In genomic region chr1:16696507-16697150, GRCh38 we compare ENCODE assay signal across 8 cellular contexts. TPM values are rescaled to one million over a fixed set of nuclear protein-coding genes. Genes with fewer than 3 reads are reported as not detected.
A peak's percentile ranks its signal among the peaks of the same experiment; 100 is the strongest.
DNase-seq lines count a peak whose midpoint lies in the region; ATAC-seq and TF ChIP-seq lines count a peak whose summit lies in the region.
"Not testable (repeated sequence)": the region's sequence is repeated elsewhere in the genome, so short reads cannot be mapped to it uniquely, and the experiment has no call there.
"Had no signal": no experiment of that assay in that cellular context is flagged by ENCODE, and none has a peak within 500 bp of the region (broad histone marks: within the 10 kb centered on the region; RNA-seq: fewer than 3 reads in every experiment).

No MANE protein-coding gene starts in this region.

- TF ChIP-seq RAD21 in liver (IDR thresholded peaks at IDR 0.05), result not testable (repeated sequence)

- not testable (repeated sequence) for H2BK12ac ChIP-seq in H9 (ENCODE audit: insufficient read length, low read depth, low read length)

- TF ChIP-seq POLR2A in esophagus muscularis mucosa (IDR thresholded peaks at IDR 0.05; ENCODE audit: low read depth), result not testable (repeated sequence)

- H4K91ac ChIP-seq in H9 (ENCODE audit: insufficient read length, low read depth, low read length), result not testable (repeated sequence)

- not testable (repeated sequence) for TF ChIP-seq EP300 in esophagus muscularis mucosa (IDR thresholded peaks at IDR 0.05)

- H3K4me1 ChIP-seq in H9 (ENCODE audit: insufficient read depth, low read length); Panc1 (ENCODE audit: control insufficient read depth, insufficient read depth, low read length); esophagus muscularis mucosa; parathyroid adenoma: not testable (repeated sequence)
- H3K4me1 ChIP-seq in liver (ENCODE audit: control insufficient read depth in 4 of 4, insufficient read depth in 4 of 4, low read length in 3 of 4), result peaks cover 0 to 14% (median 4%) of the 10 kb centered on the region in 4 donors

- not testable (repeated sequence) for H2AK5ac ChIP-seq in H9 (ENCODE audit: insufficient read length, low read length)

- POLR2A ChIA-PET in Panc1 (lab: Charles Lee), result not testable (repeated sequence)

- not testable (repeated sequence) for H3K9me3 ChIP-seq in H9 (ENCODE audit: control insufficient read depth, low read depth, low read length); Panc1 (ENCODE audit: control insufficient read depth, insufficient read depth, low read depth, low read length); esophagus muscularis mucosa; liver (ENCODE audit: control insufficient read depth in 4 of 4, low read length in 3 of 4); parathyroid adenoma (ENCODE audit: control insufficient read depth, low read length)

- H3K56ac ChIP-seq in H9 (ENCODE audit: insufficient read length, low read depth, low read length), result not testable (repeated sequence)

- H3K18ac ChIP-seq in H9 (ENCODE audit: insufficient read length, low read depth, low read length), result not testable (repeated sequence)

- not testable (repeated sequence) for H3K27ac Mint-ChIP-seq in H9

- peak; percentile 32 for ATAC-seq in Panc1

- TF ChIP-seq CTCF in H9 (conservative IDR thresholded peaks at IDR 0.05); Panc1 (IDR thresholded peaks at IDR 0.05); esophagus muscularis mucosa (IDR thresholded peaks at IDR 0.05); liver (IDR thresholded peaks at IDR 0.05; ENCODE audit: low read depth, low read length, missing input control); parathyroid adenoma (IDR thresholded peaks at IDR 0.05): not testable (repeated sequence)

- H4K8ac ChIP-seq in H9 (replicated peaks; ENCODE audit: insufficient read length, low read depth, low read length), result not testable (repeated sequence)

- H3K4me2 ChIP-seq in H9 (ENCODE audit: insufficient read depth, insufficient read length, low read length); parathyroid adenoma (ENCODE audit: low read length): not testable (repeated sequence)

- H3T11ph ChIP-seq in H9 (ENCODE audit: low read length), result not testable (repeated sequence)

- CTCF ChIA-PET in Panc1 (lab: Charles Lee), result not testable (repeated sequence)

- not testable (repeated sequence) for H2BK20ac ChIP-seq in H9 (ENCODE audit: low read depth, low read length, poor library complexity, severe bottlenecking)

- intact Hi-C loops in Panc1 (cut with micrococcal nuclease; ENCODE audit: unreplicated experiment); esophagus muscularis mucosa (cut with DNase I): not testable (repeated sequence)

- H3K36me3 ChIP-seq in Panc1 (ENCODE audit: control insufficient read depth, insufficient read depth, low read length); esophagus muscularis mucosa; liver (ENCODE audit: control insufficient read depth in 4 of 4, insufficient read depth in 3 of 4, low read depth in 1 of 4, low read length in 3 of 4); parathyroid adenoma (ENCODE audit: control insufficient read depth, insufficient read depth, low read length): not testable (repeated sequence)

- H3K9ac ChIP-seq in H9 (ENCODE audit: extremely low read depth, insufficient read length, low read length); liver (ENCODE audit: low read depth in 1 of 2, low read length in 2 of 2); parathyroid adenoma: not testable (repeated sequence)

- H3K27me3 ChIP-seq in H9 (ENCODE audit: insufficient read depth, low read length); Panc1 (ENCODE audit: control insufficient read depth, insufficient read depth, low read length); liver (ENCODE audit: control insufficient read depth in 4 of 4, insufficient read depth in 4 of 4, low read length in 3 of 4); parathyroid adenoma (ENCODE audit: control insufficient read depth, insufficient read depth, low read length): not testable (repeated sequence)
- H3K27me3 ChIP-seq in esophagus muscularis mucosa, result peaks cover 0 to 36% (median 5%) of the 10 kb centered on the region in 4 donors

- not testable (repeated sequence) for H3K4me3 Mint-ChIP-seq in H9

- not testable (repeated sequence) for H3K79me1 ChIP-seq in H9 (ENCODE audit: insufficient read depth, low read depth, low read length, poor library complexity, severe bottlenecking)

- not testable (repeated sequence) for H3K14ac ChIP-seq in H9 (ENCODE audit: insufficient read depth, low read length)

- H2AFZ ChIP-seq in H9 (ENCODE audit: low read length); parathyroid adenoma: not testable (repeated sequence)

- not testable (repeated sequence) for H4K20me1 ChIP-seq in H9 (ENCODE audit: control insufficient read depth, insufficient read depth, insufficient read length)

- not testable (repeated sequence) for H3K27ac ChIP-seq in H9 (ENCODE audit: insufficient read length, low read depth, low read length); Panc1 (ENCODE audit: low read length); esophagus muscularis mucosa (replicated peaks in 1 of 4)
- H3K27ac ChIP-seq in liver (ENCODE audit: low read depth in 1 of 2, low read length in 2 of 2) (peak overlapping the region; percentile 62 to 78), parathyroid adenoma (peak overlapping the region; percentile 79)

- H2BK5ac ChIP-seq in H9 (ENCODE audit: insufficient read length, low read length), result not testable (repeated sequence)

- H3K36me3 Mint-ChIP-seq in H9 (ENCODE audit: insufficient read depth in 1 of 3, low read depth in 3 of 3), result not testable (repeated sequence)

- H3K79me2 ChIP-seq in H9 (ENCODE audit: insufficient read depth, low read length); parathyroid adenoma: not testable (repeated sequence)

- H2BK120ac ChIP-seq in H9 (ENCODE audit: low read depth, low read length, poor library complexity, severe bottlenecking), result not testable (repeated sequence)

- not testable (repeated sequence) for H3K27me3 Mint-ChIP-seq in H9 (ENCODE audit: low read depth)

- in situ Hi-C loops in Panc1 (cut with HindIII; ENCODE audit: low pct_unique_long_range_greater_than_20kb, low sequenced_read_pairs), result not testable (repeated sequence)

- DNase-seq in DMS53 (lab: John Stamatoyannopoulos, UW) (peak; percentile 90), H9 (peak; percentile 66), astrocyte of the hippocampus (ENCODE audit: low read depth, low spot score) (peak; percentile 4), esophagus muscularis mucosa (ENCODE audit: extremely low spot score) (peak; percentile 84)
- not testable (repeated sequence) for DNase-seq in Panc1 (ENCODE audit: low read depth, low spot score)

- not testable (repeated sequence) for H3K4me1 Mint-ChIP-seq in H9

- H2BK15ac ChIP-seq in H9 (ENCODE audit: low read depth, low read length), result not testable (repeated sequence)

- not testable (repeated sequence) for H3K4ac ChIP-seq in H9 (ENCODE audit: low read depth, low read length)

- not testable (repeated sequence) for BruUV-seq in Panc1 (replicated peaks; lab: Mats Ljungman, UMichigan)

- not testable (repeated sequence) for H3K23me2 ChIP-seq in H9 (ENCODE audit: insufficient read length, low read depth, low read length, poor library complexity, severe bottlenecking)

- not testable (repeated sequence) for H4K5ac ChIP-seq in H9 (ENCODE audit: insufficient read length, low read depth, low read length)

- not testable (repeated sequence) for H3K9me3 Mint-ChIP-seq in H9

- not testable (repeated sequence) for H3K4me3 ChIP-seq in Panc1 (ENCODE audit: low read depth in 2 of 2, low read length in 2 of 2); esophagus muscularis mucosa; parathyroid adenoma (ENCODE audit: low read depth, low read length)
- H3K4me3 ChIP-seq in liver (ENCODE audit: low read depth in 1 of 3, low read length in 3 of 3), result peak overlapping the region in 2 of 3 donors; percentile 27 to 37

- H3K23ac ChIP-seq in H9 (ENCODE audit: insufficient read length, low read depth, low read length), result not testable (repeated sequence)

- no CpG with 5 or more reads among the region's 33 CpGs for WGBS in H9 (ENCODE audit: extremely low coverage, insufficient read length, low lambda C conversion rate)
- no CpG with 5 or more reads among the region's 33 CpGs for WGBS in esophagus muscularis mucosa
- 20% methylated on average over 28 of the region's 33 CpGs for WGBS in liver

TF ChIP-seq in liver, 16 proteins besides CTCF, POLR2A, EP300 and RAD21:
- TF ChIP-seq SP1 (IDR thresholded peaks at IDR 0.05), result peak; percentile 4

RNA-seq across cellular contexts. Expression of gene RNU1-3, which starts 29.9 kb away (rescaled TPM):
- total RNA-seq in H9 (2021) (1,874 and 2,051 TPM in 2 replicates), Panc1 (2021; ENCODE audit: unreplicated experiment) (1,290 TPM), esophagus muscularis mucosa (under 1 TPM in 2 of 4 donors, not detected in 2; under 0.01 TPM), liver (under 1 TPM; under 0.01 TPM)
- polyA plus RNA-seq in Panc1 (2012; ENCODE audit: insufficient read length), result 2.5 TPM
- 10 to 100 TPM in 1 of 2 donors, not detected in 1; 16.7 TPM for polyA plus RNA-seq in liver
- polyA plus RNA-seq: BJ had no signal

RNA-seq across cellular contexts. Expression of gene RNU1-4, which starts 43.7 kb away (rescaled TPM):
- total RNA-seq in H9 (2021) (1,874 and 2,051 TPM in 2 replicates), Panc1 (2021; ENCODE audit: unreplicated experiment) (1,290 TPM), esophagus muscularis mucosa (under 1 TPM in 2 of 4 donors, not detected in 2; under 0.01 TPM), liver (under 1 TPM; under 0.01 TPM)
- 2.5 TPM for polyA plus RNA-seq in Panc1 (2012; ENCODE audit: insufficient read length)
- polyA plus RNA-seq in liver, result 10 to 100 TPM in 1 of 2 donors, not detected in 1; 16.7 TPM
- polyA plus RNA-seq: BJ had no signal

Comparison
In these comparisons a context has a peak if more than half of its experiments do, and no peak if none do; other contexts are left out.
1. RNA of gene RNU1-3, which starts 29.9 kb away (total RNA-seq): 1,874 to 2,051 TPM in H9 and 1,290 TPM in Panc1 (single experiment); under 0.01 TPM in esophagus muscularis mucosa and under 0.01 TPM in liver; every median in the first group is over 1,000 times any median in the second.
2. RNA of gene RNU1-4, which starts 43.7 kb away (total RNA-seq): 1,874 to 2,051 TPM in H9 and 1,290 TPM in Panc1 (single experiment); under 0.01 TPM in esophagus muscularis mucosa and under 0.01 TPM in liver; every median in the first group is over 1,000 times any median in the second.